In the genomic region with DNA sequence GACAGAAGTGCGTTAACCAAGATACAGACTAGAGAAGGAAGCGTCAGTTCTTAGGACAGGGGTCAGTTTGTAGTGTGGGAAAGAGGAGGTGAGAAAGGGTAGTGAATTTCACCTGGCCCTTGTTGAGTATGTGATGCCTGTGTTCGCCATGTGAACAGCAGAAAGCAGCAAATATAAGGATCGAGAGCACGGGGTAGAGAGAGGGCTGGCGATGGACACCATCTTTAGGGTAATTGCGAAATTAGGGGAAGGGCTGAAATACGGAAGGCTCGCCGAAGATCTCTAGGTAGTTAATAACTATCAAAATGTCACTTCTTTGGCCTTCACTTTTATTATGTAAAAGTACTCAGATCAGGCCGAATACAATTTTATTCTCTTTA, we compare ENCODE assay signal across 10 cellular contexts. TPM values are rescaled to one million over a fixed set of nuclear protein-coding genes. Genes with fewer than 3 reads are reported as not detected.
A peak's percentile ranks its signal among the peaks of the same experiment; 100 is the strongest.
DNase-seq lines count a peak whose midpoint lies in the region; ATAC-seq lines count a peak whose summit lies in the region.
"Had no signal": no experiment of that assay in that cellular context is flagged by ENCODE, and none has a peak within 500 bp of the region (broad histone marks: within the 10 kb centered on the region; RNA-seq: fewer than 3 reads in every experiment).

No MANE protein-coding gene starts in this region.

- H3K27me3 ChIP-seq in iPS-18a (ENCODE audit: control insufficient read depth, insufficient read depth, low read length): peaks cover 6% of the 10 kb centered on the region
- H3K27me3 ChIP-seq: SJSA1 had no signal

- H3K9me3 ChIP-seq in iPS-18a (ENCODE audit: control insufficient read depth, low read depth, low read length): no peaks in the 10 kb centered on the region
- H3K9me3 ChIP-seq: SJSA1 had no signal

- no peak for DNase-seq in T-helper 1 cell
- DNase-seq in stimulated activated naive B cell treated with anti-CD40 and anti-IgM and Interleukin-4, amounts not matched to agents 10 μg/mL and 1 μg/mL and 100 μg/mL, for 72 hours: no peak
- DNase-seq in activated CD4-positive, CD25-positive, alpha-beta regulatory T cell treated with anti-CD3 and anti-CD28 coated beads, Interleukin-2, amount 50 U/mL, for 72 hours: no peak
- DNase-seq: kidney glomerular epithelial cell had no signal

- no peak overlapping the region for H3K27ac ChIP-seq in iPS-18a (ENCODE audit: low read length)
- H3K27ac ChIP-seq: SJSA1 had no signal

- H3K9me3 Mint-ChIP-seq in T-helper 1 cell treated with Interleukin-12 subunit alpha and Interleukin-12 subunit beta and Interleukin-4 antibody, amounts not matched to agents 30 μg/mL and 1 μg/mL, for 36 hours: no peaks in the 10 kb centered on the region
- no peaks in the 10 kb centered on the region for H3K9me3 Mint-ChIP-seq in activated T-helper 17 cell treated with anti-CD3 and anti-CD28 coated beads, Interleukin-2, amount 50 U/mL, for 72 hours
- H3K9me3 Mint-ChIP-seq in stimulated activated naive B cell treated with anti-CD40 and anti-IgM and Interleukin-4, amounts not matched to agents 10 μg/mL and 1 μg/mL and 100 μg/mL, for 72 hours: no peaks in the 10 kb centered on the region

- H3K27me3 Mint-ChIP-seq in T-helper 1 cell treated with Interleukin-12 subunit alpha and Interleukin-12 subunit beta and Interleukin-4 antibody, amounts not matched to agents 30 μg/mL and 1 μg/mL, for 36 hours (ENCODE audit: low read depth): peaks cover 52% of the 10 kb centered on the region
- peaks cover 35% of the 10 kb centered on the region for H3K27me3 Mint-ChIP-seq in activated T-helper 17 cell treated with anti-CD3 and anti-CD28 coated beads, Interleukin-2, amount 50 U/mL, for 72 hours
- H3K27me3 Mint-ChIP-seq in stimulated activated naive B cell treated with anti-CD40 and anti-IgM and Interleukin-4, amounts not matched to agents 10 μg/mL and 1 μg/mL and 100 μg/mL, for 72 hours: peaks cover 33 to 44% of the 10 kb centered on the region in 2 donors

- no peaks in the 10 kb centered on the region for H3K36me3 ChIP-seq in iPS-18a (ENCODE audit: control insufficient read depth, low read depth, low read length)
- H3K36me3 ChIP-seq: SJSA1 had no signal

- no peak overlapping the region for H3K9ac ChIP-seq in iPS-18a (ENCODE audit: low read length)

- peaks cover 24% of the 10 kb centered on the region for H3K4me1 ChIP-seq in iPS-18a (ENCODE audit: control insufficient read depth, low read depth, low read length)

- peak overlapping the region; percentile 72 for H3K4me3 ChIP-seq in iPS-18a (ENCODE audit: low read length)
- H3K4me3 ChIP-seq: SJSA1 had no signal

- peaks cover 12% of the 10 kb centered on the region for H3K4me1 Mint-ChIP-seq in T-helper 1 cell treated with Interleukin-12 subunit alpha and Interleukin-12 subunit beta and Interleukin-4 antibody, amounts not matched to agents 30 μg/mL and 1 μg/mL, for 36 hours (ENCODE audit: low read depth)
- H3K4me1 Mint-ChIP-seq in activated T-helper 17 cell treated with anti-CD3 and anti-CD28 coated beads, Interleukin-2, amount 50 U/mL, for 72 hours: peaks cover 9% of the 10 kb centered on the region
- peaks cover 19 to 29% of the 10 kb centered on the region in 2 donors for H3K4me1 Mint-ChIP-seq in stimulated activated naive B cell treated with anti-CD40 and anti-IgM and Interleukin-4, amounts not matched to agents 10 μg/mL and 1 μg/mL and 100 μg/mL, for 72 hours

- no peaks in the 10 kb centered on the region for H3K36me3 Mint-ChIP-seq in T-helper 1 cell treated with Interleukin-12 subunit alpha and Interleukin-12 subunit beta and Interleukin-4 antibody, amounts not matched to agents 30 μg/mL and 1 μg/mL, for 36 hours (ENCODE audit: low read depth)
- no peaks in the 10 kb centered on the region for H3K36me3 Mint-ChIP-seq in activated T-helper 17 cell treated with anti-CD3 and anti-CD28 coated beads, Interleukin-2, amount 50 U/mL, for 72 hours (ENCODE audit: low read depth)
- no peaks in the 10 kb centered on the region for H3K36me3 Mint-ChIP-seq in stimulated activated naive B cell treated with anti-CD40 and anti-IgM and Interleukin-4, amounts not matched to agents 10 μg/mL and 1 μg/mL and 100 μg/mL, for 72 hours

- ATAC-seq in activated T-helper 17 cell treated with anti-CD3 and anti-CD28 coated beads, Interleukin-2, amount 50 U/mL, for 72 hours (replicated peaks): no peak
- no peak for ATAC-seq in stimulated activated naive B cell treated with anti-CD40 and anti-IgM and Interleukin-4, amounts not matched to agents 10 μg/mL and 1 μg/mL and 100 μg/mL, for 72 hours (replicated peaks)
- ATAC-seq in HG03196 (IDR thresholded peaks at IDR 0.05; ENCODE audit: unreplicated experiment) (no peak), GM21360 (IDR thresholded peaks at IDR 0.05; ENCODE audit: unreplicated experiment) (no peak)

- H3K27ac Mint-ChIP-seq in T-helper 1 cell treated with Interleukin-12 subunit alpha and Interleukin-12 subunit beta and Interleukin-4 antibody, amounts not matched to agents 30 μg/mL and 1 μg/mL, for 36 hours: no peak overlapping the region
- no peak overlapping the region for H3K27ac Mint-ChIP-seq in activated T-helper 17 cell treated with anti-CD3 and anti-CD28 coated beads, Interleukin-2, amount 50 U/mL, for 72 hours
- H3K27ac Mint-ChIP-seq in stimulated activated naive B cell treated with anti-CD40 and anti-IgM and Interleukin-4, amounts not matched to agents 10 μg/mL and 1 μg/mL and 100 μg/mL, for 72 hours: no peak overlapping the region

- peak overlapping the region; percentile 18 for H3K4me3 Mint-ChIP-seq in T-helper 1 cell treated with Interleukin-12 subunit alpha and Interleukin-12 subunit beta and Interleukin-4 antibody, amounts not matched to agents 30 μg/mL and 1 μg/mL, for 36 hours
- H3K4me3 Mint-ChIP-seq in activated T-helper 17 cell treated with anti-CD3 and anti-CD28 coated beads, Interleukin-2, amount 50 U/mL, for 72 hours: peak overlapping the region; percentile 77
- peak overlapping the region; percentile 87 to 91 for H3K4me3 Mint-ChIP-seq in stimulated activated naive B cell treated with anti-CD40 and anti-IgM and Interleukin-4, amounts not matched to agents 10 μg/mL and 1 μg/mL and 100 μg/mL, for 72 hours

RNA-seq across cellular contexts. Expression of a gene that starts 6.2 kb away (rescaled TPM):
- 1 to 10 TPM in 1 of 2 donors, under 1 TPM in 1; 0.99 to 1.5 TPM for total RNA-seq in activated T-helper 17 cell treated with anti-CD3 and anti-CD28 coated beads, Interleukin-2, amount 50 U/mL, for 72 hours

RNA-seq across cellular contexts. Expression of a gene that starts 44.9 kb away (rescaled TPM):
- total RNA-seq in activated T-helper 17 cell treated with anti-CD3 and anti-CD28 coated beads, Interleukin-2, amount 50 U/mL, for 72 hours: 10 to 100 TPM in 1 of 2 donors, 1 to 10 TPM in 1; 8.3 to 14.0 TPM

Comparison
In these comparisons a context has a peak if more than half of its experiments do, and no peak if none do; other contexts are left out.
1. H3K4me3 Mint-ChIP-seq: peak in every context shown above with its lines; median percentile 89 in stimulated activated naive B cell treated with anti-CD40 and anti-IgM and Interleukin-4, amounts not matched to agents 10 μg/mL and 1 μg/mL and 100 μg/mL, for 72 hours; 77 in activated T-helper 17 cell treated with anti-CD3 and anti-CD28 coated beads, Interleukin-2, amount 50 U/mL, for 72 hours; 18 in T-helper 1 cell treated with Interleukin-12 subunit alpha and Interleukin-12 subunit beta and Interleukin-4 antibody, amounts not matched to agents 30 μg/mL and 1 μg/mL, for 36 hours.